11 cellular contexts compared by ENCODE assay signal in the genomic region with DNA sequence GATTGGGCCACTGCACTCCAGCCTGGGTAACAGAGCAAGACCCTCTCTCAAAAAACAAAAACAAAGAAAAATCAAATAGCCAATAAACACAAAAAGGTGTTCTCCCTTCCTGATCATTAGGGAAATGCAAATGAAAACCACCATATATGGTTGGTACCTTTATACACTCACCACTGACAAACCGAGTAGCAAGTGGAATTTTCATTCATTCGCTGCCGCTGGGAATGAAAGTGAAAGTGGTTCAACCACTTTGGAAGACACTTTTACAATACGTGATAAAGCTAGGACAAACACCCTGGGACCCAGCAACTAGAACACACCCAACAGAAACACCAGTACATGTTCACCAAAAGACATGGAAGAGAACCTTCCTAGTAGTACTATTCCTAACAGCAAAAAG. TPM values are rescaled to one million over a fixed set of nuclear protein-coding genes. Genes with fewer than 3 reads are reported as not detected.
DNase-seq lines count a peak whose midpoint lies in the region; ATAC-seq, FAIRE-seq and TF ChIP-seq lines count a peak whose summit lies in the region.
"Had no signal": no experiment of that assay in that cellular context is flagged by ENCODE, and none has a peak within 500 bp of the region (broad histone marks: within the 10 kb centered on the region; RNA-seq: fewer than 3 reads in every experiment).

No MANE protein-coding gene starts in this region.

- H2AFZ ChIP-seq in DND-41 (ENCODE audit: low read depth, low read length) = peak overlapping the region; percentile 74

- CTCF ChIA-PET in RWPE1 (lab: Yijun Ruan, JAX) = interaction anchor here (0.6 kb wide), 1 partner anchor 918 kb away, joined by 4 read pairs; no protein-coding TSS in a partner anchor

- no peak for FAIRE-seq in urothelium cell line (lab: Jason Lieb, UNC)

- peak overlapping the region; percentile 37 for H3K9ac ChIP-seq in DND-41 (ENCODE audit: low read depth, low read length)

- H3K36me3 ChIP-seq in DND-41 (ENCODE audit: insufficient read depth, low read length) = no peaks in the 10 kb centered on the region

- in situ Hi-C loops in ACHN (cut with HindIII; ENCODE audit: low pct_ligation_motif_present, low pct_unique_long_range_greater_than_20kb, low sequenced_read_pairs) = no loop called here

- peak overlapping the region; percentile 75 for H3K4me2 ChIP-seq in DND-41 (ENCODE audit: insufficient read depth, low read length)

- no peaks in the 10 kb centered on the region for H3K79me2 ChIP-seq in DND-41 (ENCODE audit: insufficient read depth, low read length)

- H3K27ac ChIP-seq in DND-41 (ENCODE audit: low read length) (peak overlapping the region; percentile 67), RWPE1 (no peak overlapping the region)
- H3K27ac ChIP-seq: esophagus muscularis mucosa, HL-60 had no signal

- DNase-seq in ACHN (peak; percentile 16), DND-41 (peak; percentile 56), RWPE1 (ENCODE audit: low spot score) (peak; percentile 25), fibroblast of peridontal ligament (ENCODE audit: extremely low read depth) (peak; percentile 6), medulla oblongata (ENCODE audit: extremely low spot score) (no peak), urothelium cell line (ENCODE audit: low spot score) (no peak)
- DNase-seq: mesendoderm had no signal

- peak overlapping the region in 1 of 2 experiments; percentile 54; a peak in 2 of 4 replicates for H3K4me3 ChIP-seq in DND-41 (ENCODE audit: low read depth in 1 of 2, low read length in 2 of 2)
- H3K4me3 ChIP-seq: esophagus muscularis mucosa had no signal

- peak; percentile 87 for ATAC-seq in DND-41 (ENCODE audit: insufficient read depth, low read depth)
- ATAC-seq in esophagus mucosa = no peak
- no peak for ATAC-seq in GM18861 (IDR thresholded peaks at IDR 0.05; ENCODE audit: unreplicated experiment)

- H4K20me1 ChIP-seq in DND-41 (ENCODE audit: insufficient read depth, low read length) = no peaks in the 10 kb centered on the region; the same call in 1 of the 2 replicates

- H3K27me3 ChIP-seq in DND-41 (ENCODE audit: insufficient read depth, low read length, poor library complexity) = peaks cover 3% of the 10 kb centered on the region
- H3K27me3 ChIP-seq: esophagus muscularis mucosa had no signal

- POLR2A ChIA-PET in RWPE1 (lab: Yijun Ruan, JAX; ENCODE audit: low non-redundant PET) = no interaction called here

- H3K9me3 ChIP-seq in DND-41 (ENCODE audit: insufficient read depth, low read length, severe bottlenecking) = no peaks in the 10 kb centered on the region
- H3K9me3 ChIP-seq: esophagus muscularis mucosa had no signal

- TF ChIP-seq CTCF in DND-41 (IDR thresholded peaks at IDR 0.05; ENCODE audit: borderline replicate concordance, extremely low read depth, low read length, poor library complexity, severe bottlenecking) (no peak), RWPE1 (conservative IDR thresholded peaks at IDR 0.05; ENCODE audit: low read depth) (no peak)

- H3K4me1 ChIP-seq in DND-41 (ENCODE audit: insufficient read depth, low read length) = peaks cover 13% of the 10 kb centered on the region
- H3K4me1 ChIP-seq: esophagus muscularis mucosa had no signal

RNA-seq across cellular contexts. Expression of gene GRIK5, which starts 21.0 kb away (rescaled TPM):
- 0.32 TPM for total RNA-seq in esophagus mucosa

RNA-seq across cellular contexts. Expression of gene ZNF574, which starts 27.0 kb away (rescaled TPM):
- 9.7 TPM for total RNA-seq in esophagus mucosa

RNA-seq across cellular contexts. Expression of gene ATP1A3, which starts 55.0 kb away (rescaled TPM):
- total RNA-seq in esophagus mucosa = 0.32 TPM

Comparison
In these comparisons a context has a peak if more than half of its experiments do, and no peak if none do; other contexts are left out.
1. DNase-seq: peak in ACHN (single experiment), DND-41 (single experiment), RWPE1 (single experiment) and fibroblast of peridontal ligament (single experiment); none in medulla oblongata (single experiment) and urothelium cell line (single experiment).